8 cellular contexts compared by ENCODE assay signal in genomic region chr10:112137381-112137987, GRCh38. TPM values are rescaled to one million over a fixed set of nuclear protein-coding genes. Genes with fewer than 3 reads are reported as not detected.
DNase-seq lines count a peak whose midpoint lies in the region; ATAC-seq and TF ChIP-seq lines count a peak whose summit lies in the region.

No MANE protein-coding gene starts in this region.

- H3K18ac ChIP-seq in H9 (ENCODE audit: insufficient read length, low read depth, low read length), result no peak overlapping the region

- no peak overlapping the region for H2AK5ac ChIP-seq in H9 (ENCODE audit: insufficient read length, low read length)

- H3K27me3 ChIP-seq in GM06990 (replicated peaks; ENCODE audit: control insufficient read depth, insufficient read depth, low read length) (no peaks in the 10 kb centered on the region), H9 (ENCODE audit: insufficient read depth, low read length) (no peaks in the 10 kb centered on the region)

- no peak overlapping the region for H3K14ac ChIP-seq in H9 (ENCODE audit: insufficient read depth, low read length)

- DNase-seq in GM06990 (ENCODE audit: extremely low read depth, insufficient read length) (peak; percentile 22), H9 (peak; percentile 91), NCI-H1436 treated with DMSO at 0.1 percent for 48 hours (lab: John Stamatoyannopoulos, UW) (peak; percentile 3), cardiac fibroblast (ENCODE audit: low read depth in 2 of 2) (peak; percentile 69 to 73), kidney glomerular epithelial cell (lab: John Stamatoyannopoulos, UW) (peak; percentile 70)
- DNase-seq in stimulated activated CD4-positive, alpha-beta T cell treated with anti-CD3 and anti-CD28 coated beads, Interleukin-1b, Interleukin-23, amount 100 ng/mL, for 48 hours, result peak; percentile 66

- H3K4me3 ChIP-seq in GM06990 (replicated peaks; ENCODE audit: low read depth, low read length) (no peak overlapping the region), WI38 (ENCODE audit: low read depth, low read length) (no peak overlapping the region), cardiac fibroblast (replicated peaks in 1 of 2; ENCODE audit: low read depth in 2 of 2, low read length in 2 of 2) (no peak overlapping the region)

- no CpG with 5 or more reads among the region's 9 CpGs for WGBS in H9 (ENCODE audit: extremely low coverage, insufficient read length, low lambda C conversion rate)

- no peak overlapping the region for H4K8ac ChIP-seq in H9 (replicated peaks; ENCODE audit: insufficient read length, low read depth, low read length)

- H3K27ac ChIP-seq in H9 (ENCODE audit: insufficient read length, low read depth, low read length), result no peak overlapping the region

- H2AFZ ChIP-seq in H9 (ENCODE audit: low read length), result no peak overlapping the region

- no peak overlapping the region for H2BK5ac ChIP-seq in H9 (ENCODE audit: insufficient read length, low read length)

- peaks cover 10 to 15% of the 10 kb centered on the region in 2 experiments for H3K4me1 Mint-ChIP-seq in H9

- peak; percentile 94 for TF ChIP-seq CTCF in GM06990 (IDR thresholded peaks at IDR 0.05; ENCODE audit: insufficient read depth, low read length, poor library complexity, severe bottlenecking)
- peak; percentile 96 for TF ChIP-seq CTCF in H9 (conservative IDR thresholded peaks at IDR 0.05)
- TF ChIP-seq CTCF in WI38 (IDR thresholded peaks at IDR 0.05; ENCODE audit: low read depth, low read length), result peak; percentile 91
- TF ChIP-seq CTCF in cardiac fibroblast (IDR thresholded peaks at IDR 0.05; ENCODE audit: low read depth, low read length), result peak; percentile 97

- no peak for ATAC-seq in GM19397 (IDR thresholded peaks at IDR 0.05; ENCODE audit: unreplicated experiment)

- no peaks in the 10 kb centered on the region; a peak in 2 of 7 replicates for H3K36me3 Mint-ChIP-seq in H9 (ENCODE audit: insufficient read depth in 1 of 3, low read depth in 3 of 3)

- H4K20me1 ChIP-seq in H9 (ENCODE audit: control insufficient read depth, insufficient read depth, insufficient read length), result no peaks in the 10 kb centered on the region

- peaks cover 2% of the 10 kb centered on the region; the same call in 1 of the 2 replicates for H3K27me3 Mint-ChIP-seq in H9 (ENCODE audit: low read depth)

- no peak overlapping the region for H3T11ph ChIP-seq in H9 (ENCODE audit: low read length)

- no peak overlapping the region for H3K4me3 Mint-ChIP-seq in H9

- H3K9me3 Mint-ChIP-seq in H9, result no peaks in the 10 kb centered on the region; a peak in 1 of 5 replicates

- no peak overlapping the region for H4K91ac ChIP-seq in H9 (ENCODE audit: insufficient read length, low read depth, low read length)

- H3K23me2 ChIP-seq in H9 (ENCODE audit: insufficient read length, low read depth, low read length, poor library complexity, severe bottlenecking), result no peaks in the 10 kb centered on the region

- H3K56ac ChIP-seq in H9 (ENCODE audit: insufficient read length, low read depth, low read length), result no peak overlapping the region

- no peak overlapping the region for H2BK12ac ChIP-seq in H9 (ENCODE audit: insufficient read length, low read depth, low read length)

- no peaks in the 10 kb centered on the region for H3K79me2 ChIP-seq in H9 (ENCODE audit: insufficient read depth, low read length)

- H2BK120ac ChIP-seq in H9 (ENCODE audit: low read depth, low read length, poor library complexity, severe bottlenecking), result no peak overlapping the region

- no peak overlapping the region for H3K4me2 ChIP-seq in H9 (ENCODE audit: insufficient read depth, insufficient read length, low read length)

- no peaks in the 10 kb centered on the region for H3K79me1 ChIP-seq in H9 (ENCODE audit: insufficient read depth, low read depth, low read length, poor library complexity, severe bottlenecking)

- H4K5ac ChIP-seq in H9 (ENCODE audit: insufficient read length, low read depth, low read length), result no peak overlapping the region

- H2BK20ac ChIP-seq in H9 (ENCODE audit: low read depth, low read length, poor library complexity, severe bottlenecking), result no peak overlapping the region

- no peak overlapping the region for H2BK15ac ChIP-seq in H9 (ENCODE audit: low read depth, low read length)

- H3K9ac ChIP-seq in H9 (ENCODE audit: extremely low read depth, insufficient read length, low read length), result no peak overlapping the region

- H3K4ac ChIP-seq in H9 (ENCODE audit: low read depth, low read length), result no peak overlapping the region

- H3K36me3 ChIP-seq in GM06990 (ENCODE audit: control insufficient read depth, insufficient read depth, low read length), result no peaks in the 10 kb centered on the region; the same call in 1 of the 2 replicates

- H3K23ac ChIP-seq in H9 (ENCODE audit: insufficient read length, low read depth, low read length), result no peak overlapping the region

- no peaks in the 10 kb centered on the region for H3K9me3 ChIP-seq in H9 (ENCODE audit: control insufficient read depth, low read depth, low read length)

- H3K27ac Mint-ChIP-seq in H9, result no peak overlapping the region; a peak in 1 of 7 replicates

- no peaks in the 10 kb centered on the region for H3K4me1 ChIP-seq in H9 (ENCODE audit: insufficient read depth, low read length)

RNA-seq across cellular contexts. Expression of gene GPAM, which starts 46.1 kb away (rescaled TPM):
- 16.0 and 18.1 TPM in 2 replicates for total RNA-seq in H9 (2021)

Comparison
In these comparisons a context has a peak if more than half of its experiments do, and no peak if none do; other contexts are left out.
1. DNase-seq: peak in every context shown above with its lines; median percentile 91 in H9; 71 in cardiac fibroblast; 70 in kidney glomerular epithelial cell; 66 in stimulated activated CD4-positive, alpha-beta T cell treated with anti-CD3 and anti-CD28 coated beads, Interleukin-1b, Interleukin-23, amount 100 ng/mL, for 48 hours; 22 in GM06990; 3 in NCI-H1436 treated with DMSO at 0.1 percent for 48 hours.